ENCODE assay signal across 8 cellular contexts in the genomic region with DNA sequence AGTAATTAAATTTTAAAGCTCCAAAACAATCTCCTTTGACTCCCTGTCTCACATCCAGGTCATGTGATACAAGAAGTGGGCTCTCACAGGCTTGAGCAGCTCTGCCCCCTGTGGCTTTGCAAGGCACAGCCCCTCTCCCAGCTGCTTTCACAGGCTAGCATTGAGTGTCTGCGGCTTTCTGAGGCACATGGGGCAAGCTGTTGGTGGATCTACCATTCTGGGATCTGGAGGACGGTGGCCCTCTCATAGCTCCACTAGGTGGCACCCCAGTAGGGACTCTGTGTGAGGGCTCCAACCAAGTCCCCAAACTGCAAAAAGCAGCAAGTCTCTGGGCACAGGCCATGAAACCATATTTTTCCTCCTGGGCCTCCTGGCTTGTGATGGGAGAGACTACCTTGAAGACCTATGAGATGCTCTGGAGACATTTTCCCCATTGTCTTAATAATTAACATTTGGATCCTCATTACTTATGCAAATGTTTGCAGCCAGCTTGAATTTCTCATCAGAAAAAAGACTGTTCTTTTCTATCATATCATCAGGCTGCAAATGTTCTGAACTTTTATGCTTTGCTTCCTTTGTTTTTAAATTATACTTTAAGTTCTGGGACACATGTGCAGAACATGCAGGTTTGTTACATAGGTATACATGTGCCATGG.
A peak's percentile ranks its signal among the peaks of the same experiment; 100 is the strongest.
DNase-seq lines count a peak whose midpoint lies in the region; ATAC-seq and TF ChIP-seq lines count a peak whose summit lies in the region.

No MANE protein-coding gene starts in this region.

- H3K9me3 ChIP-seq in adrenal gland (replicated peaks in 1 of 3): no peaks in the 10 kb centered on the region
- no peaks in the 10 kb centered on the region for H3K9me3 ChIP-seq in trophoblast cell (ENCODE audit: insufficient read depth, low read depth, low read length)

- H3K9ac ChIP-seq in trophoblast cell (ENCODE audit: low read length): no peak overlapping the region

- intact Hi-C loops in adrenal gland (cut with DNase I): no loop called here
- intact Hi-C loops in natural killer cell (cut with micrococcal nuclease): no loop called here

- H2AFZ ChIP-seq in trophoblast cell (ENCODE audit: insufficient read depth, low read length, poor library complexity): no peak overlapping the region

- no peak overlapping the region for H3K14ac ChIP-seq in trophoblast cell (ENCODE audit: low read length)

- 43 to 78% (median 68%) methylated on average over 1 to 2 of the region's 2 CpGs for WGBS in adrenal gland, 4 donors
- no CpG with 5 or more reads among the region's 2 CpGs for WGBS in trophoblast cell (ENCODE audit: extremely low coverage, insufficient coverage, insufficient read length)

- no peak overlapping the region for H3K23ac ChIP-seq in trophoblast cell (ENCODE audit: low read length)

- DNase-seq in SHP77 (lab: John Stamatoyannopoulos, UW) (peak; percentile 8 to 20), SHP77 treated with DMSO at 0.1 percent for 48 hours (lab: John Stamatoyannopoulos, UW) (no peak), HT-29 (ENCODE audit: low spot score) (peak; percentile 46), adrenal gland (peak in 6 of 7 donors; percentile 11 to 34 (median 16)), trophoblast cell (peak; percentile 6 to 34), natural killer cell (no peak), HPDE6-E6E7 (ENCODE audit: extremely low spot score) (no peak)
- no peak for DNase-seq in naive thymus-derived CD8-positive, alpha-beta T cell

- POLR2A ChIA-PET in naive thymus-derived CD8-positive, alpha-beta T cell (lab: Charles Lee): no interaction called here

- H3K36me3 ChIP-seq in adrenal gland (replicated peaks in 1 of 2): no peaks in the 10 kb centered on the region
- no peaks in the 10 kb centered on the region for H3K36me3 ChIP-seq in trophoblast cell (ENCODE audit: control insufficient read depth in 1 of 2, insufficient read depth in 2 of 2, low read length in 2 of 2)

- H3K79me2 ChIP-seq in trophoblast cell (ENCODE audit: control insufficient read depth, insufficient read depth, low read length, poor library complexity): no peaks in the 10 kb centered on the region

- H3K4me1 ChIP-seq in adrenal gland (replicated peaks in 1 of 2) (no peaks in the 10 kb centered on the region), trophoblast cell (ENCODE audit: control insufficient read depth in 1 of 2, insufficient read depth in 2 of 2, low read length in 2 of 2) (no peaks in the 10 kb centered on the region)

- no peaks in the 10 kb centered on the region for H3K27me3 ChIP-seq in adrenal gland
- H3K27me3 ChIP-seq in trophoblast cell (ENCODE audit: insufficient read depth, low read length): no peaks in the 10 kb centered on the region

- H3K27ac Mint-ChIP-seq in naive thymus-derived CD8-positive, alpha-beta T cell: no peak overlapping the region
- H3K27ac Mint-ChIP-seq in natural killer cell: no peak overlapping the region

- H3K4me1 Mint-ChIP-seq in naive thymus-derived CD8-positive, alpha-beta T cell: no peaks in the 10 kb centered on the region
- H3K4me1 Mint-ChIP-seq in natural killer cell: no peaks in the 10 kb centered on the region

- TF ChIP-seq POLR2A in adrenal gland (IDR thresholded peaks at IDR 0.05): no peak

- H2BK12ac ChIP-seq in trophoblast cell (ENCODE audit: low read length): no peak overlapping the region

- H3K18ac ChIP-seq in trophoblast cell (ENCODE audit: low read length): no peak overlapping the region

- ATAC-seq in naive thymus-derived CD8-positive, alpha-beta T cell: no peak
- no peak for ATAC-seq in natural killer cell

- H3K36me3 Mint-ChIP-seq in naive thymus-derived CD8-positive, alpha-beta T cell: peaks cover 0 to 10% (median 0%) of the 10 kb centered on the region in 3 donors
- no peaks in the 10 kb centered on the region for H3K36me3 Mint-ChIP-seq in natural killer cell

- H3K9me3 Mint-ChIP-seq in naive thymus-derived CD8-positive, alpha-beta T cell: peaks cover 3 to 42% (median 24%) of the 10 kb centered on the region in 9 donors
- peaks cover 17 to 24% of the 10 kb centered on the region in 2 donors for H3K9me3 Mint-ChIP-seq in natural killer cell

- no peak overlapping the region for H3K4me2 ChIP-seq in trophoblast cell (ENCODE audit: low read length)

- TF ChIP-seq CTCF in adrenal gland (IDR thresholded peaks at IDR 0.05): peak in 2 of 6 experiments; percentile 10 to 18
- TF ChIP-seq CTCF in natural killer cell (IDR thresholded peaks at IDR 0.05): no peak

- peak overlapping the region in 1 of 10 donors; percentile 35 for H3K4me3 Mint-ChIP-seq in naive thymus-derived CD8-positive, alpha-beta T cell
- no peak overlapping the region for H3K4me3 Mint-ChIP-seq in natural killer cell

- H4K8ac ChIP-seq in trophoblast cell (ENCODE audit: low read depth, low read length): no peak overlapping the region

- no peak overlapping the region for H2BK5ac ChIP-seq in trophoblast cell (ENCODE audit: low read depth, low read length, poor library complexity)

- H3K27me3 Mint-ChIP-seq in naive thymus-derived CD8-positive, alpha-beta T cell: peaks cover 0 to 3% (median 0%) of the 10 kb centered on the region in 5 donors
- H3K27me3 Mint-ChIP-seq in natural killer cell (ENCODE audit: low read depth in 2 of 2): no peaks in the 10 kb centered on the region

- no peak overlapping the region for H4K12ac ChIP-seq in trophoblast cell (ENCODE audit: low read depth, low read length)

- H4K91ac ChIP-seq in trophoblast cell (ENCODE audit: low read depth, low read length): no peak overlapping the region

- no peak overlapping the region for H3K4ac ChIP-seq in trophoblast cell (ENCODE audit: low read depth, low read length)

- H3K4me3 ChIP-seq in adrenal gland (no peak overlapping the region), trophoblast cell (ENCODE audit: low read depth, low read length) (no peak overlapping the region)

- H2AK5ac ChIP-seq in trophoblast cell (ENCODE audit: low read length): no peak overlapping the region

- no peaks in the 10 kb centered on the region for H3K79me1 ChIP-seq in trophoblast cell (ENCODE audit: low read length)

- H2BK120ac ChIP-seq in trophoblast cell (ENCODE audit: insufficient read depth, low read length, poor library complexity): no peak overlapping the region

- H3K27ac ChIP-seq in adrenal gland (no peak overlapping the region), trophoblast cell (ENCODE audit: low read depth, low read length) (no peak overlapping the region)

Comparison
In these comparisons a context has a peak if more than half of its experiments do, and no peak if none do; other contexts are left out.
1. DNase-seq: peak in SHP77 (2 of 2), HT-29 (single experiment), adrenal gland (6 of 7) and trophoblast cell (2 of 2); none in SHP77 treated with DMSO at 0.1 percent for 48 hours (single experiment), naive thymus-derived CD8-positive, alpha-beta T cell (0 of 10), natural killer cell (single experiment) and HPDE6-E6E7 (single experiment).